ENCODE assay signal across 9 cellular contexts in the genomic region with DNA sequence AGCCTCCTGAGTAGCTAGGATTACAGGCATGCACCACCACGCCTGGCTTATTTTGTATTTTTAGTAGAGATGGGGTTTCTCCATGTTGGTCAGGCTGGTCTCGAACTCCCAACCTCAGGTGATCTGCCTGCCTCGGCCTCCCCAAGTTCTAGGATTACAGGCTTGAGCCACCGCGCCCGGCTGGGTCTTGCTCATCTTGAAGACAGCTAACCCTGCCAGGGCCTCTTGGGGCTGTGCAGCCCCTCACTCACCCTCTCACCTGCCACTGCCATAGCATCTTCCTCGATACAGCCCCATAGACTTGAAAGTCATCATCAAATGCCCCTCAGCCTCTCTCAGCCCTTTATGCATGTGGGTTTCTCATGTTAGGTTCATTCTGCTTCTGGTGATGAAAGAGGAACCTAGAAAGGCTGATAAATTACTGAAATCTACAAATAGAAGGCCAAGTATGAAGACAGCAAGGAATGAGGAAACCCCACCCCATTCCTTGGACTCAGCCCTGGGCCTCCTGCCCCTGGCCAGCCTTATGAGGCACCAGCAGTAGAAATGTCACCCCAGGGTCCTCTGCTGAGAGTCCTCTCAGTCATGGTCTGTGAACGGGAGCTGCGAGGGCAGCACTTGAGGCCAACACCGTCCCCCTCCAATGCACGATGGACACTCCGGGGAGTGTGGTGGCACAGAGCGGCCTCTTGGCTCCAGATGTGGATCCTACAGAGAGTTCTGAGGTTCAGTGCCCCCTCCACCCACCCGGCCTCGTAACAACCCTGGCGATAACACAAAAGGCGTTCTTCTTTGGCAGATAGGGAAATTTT. TPM values are rescaled to one million over a fixed set of nuclear protein-coding genes. Genes with fewer than 3 reads are reported as not detected.
A peak's percentile ranks its signal among the peaks of the same experiment; 100 is the strongest.
DNase-seq lines count a peak whose midpoint lies in the region; ATAC-seq and TF ChIP-seq lines count a peak whose summit lies in the region.
"Had no signal": no experiment of that assay in that cellular context is flagged by ENCODE, and none has a peak within 500 bp of the region (broad histone marks: within the 10 kb centered on the region; RNA-seq: fewer than 3 reads in every experiment).

No MANE protein-coding gene starts in this region.

- no peaks in the 10 kb centered on the region for H3K36me3 ChIP-seq in SK-N-SH (replicated peaks in 1 of 2; ENCODE audit: control insufficient read depth in 1 of 2, insufficient read depth in 2 of 2, low read length in 1 of 2)
- H3K36me3 ChIP-seq in prostate gland, result no peaks in the 10 kb centered on the region

- peaks cover 4% of the 10 kb centered on the region for H3F3A ChIP-seq in SK-N-SH (replicated peaks; ENCODE audit: insufficient read depth)

- H3K4me1 ChIP-seq in SK-N-SH (ENCODE audit: control insufficient read depth in 1 of 2, insufficient read depth in 2 of 2, low read depth in 1 of 2, low read length in 1 of 2) (peaks cover 19 to 22% of the 10 kb centered on the region in 2 experiments), prostate gland (replicated peaks) (peaks cover 10% of the 10 kb centered on the region)

- H3K4me3 ChIP-seq in SK-N-SH (ENCODE audit: low read depth in 2 of 2, low read length in 1 of 2), result peak overlapping the region; percentile 55 to 69
- H3K4me3 ChIP-seq in prostate gland, result peak overlapping the region in 1 of 2 donors; percentile 11

- ATAC-seq in GM18520 (IDR thresholded peaks at IDR 0.05; ENCODE audit: unreplicated experiment) (no peak), HG03439 (IDR thresholded peaks at IDR 0.05; ENCODE audit: unreplicated experiment) (no peak), HG02763 (IDR thresholded peaks at IDR 0.05; ENCODE audit: unreplicated experiment) (no peak)

- H3K27me3 Mint-ChIP-seq in CD14-positive monocyte (ENCODE audit: low read depth in 3 of 3), result peaks cover 0 to 4% (median 2%) of the 10 kb centered on the region in 3 donors

- intact Hi-C loops in CD14-positive monocyte (cut with micrococcal nuclease) (no loop called here), prostate gland (cut with DNase I) (no loop called here)

- CTCF ChIA-PET in SK-N-SH (lab: Yijun Ruan, JAX), result interaction anchor here (1.0 to 3.0 kb wide), 7 partner anchors 15 to 251 kb away, joined by 3 to 16 read pairs (median 9); no protein-coding TSS in a partner anchor

- no peak for TF ChIP-seq RAD21 in SK-N-SH (IDR thresholded peaks at IDR 0.05; ENCODE audit: low read length)

- H3K27ac ChIP-seq in SK-N-SH (ENCODE audit: low read depth in 2 of 2, low read length in 1 of 2) (peak overlapping the region; percentile 83 to 91), prostate gland (peak overlapping the region; percentile 57 to 73)

- POLR2A ChIA-PET in SK-N-SH (lab: Yijun Ruan, JAX), result interaction anchor here (1.1 to 2.1 kb wide), 5 partner anchors 9 to 398 kb away, joined by 3 to 4 read pairs (median 4); a partner anchor contains a TSS

- H3K9me2 ChIP-seq in SK-N-SH, result no peaks in the 10 kb centered on the region

- no peaks in the 10 kb centered on the region for H3K27me3 ChIP-seq in SK-N-SH (ENCODE audit: insufficient read depth)
- no peaks in the 10 kb centered on the region for H3K27me3 ChIP-seq in prostate gland (replicated peaks; ENCODE audit: insufficient read depth)

- DNase-seq in CD14-positive monocyte (ENCODE audit: low spot score) (peak; percentile 69), SK-N-SH (peak; percentile 64), fibroblast of gingiva (ENCODE audit: low read depth) (peak; percentile 67), prostate gland (ENCODE audit: low spot score) (no peak), NCI-H1436 (lab: John Stamatoyannopoulos, UW) (no peak)

- peaks cover 6 to 19% of the 10 kb centered on the region in 2 donors for H3K36me3 Mint-ChIP-seq in CD14-positive monocyte

- H3K4me3 Mint-ChIP-seq in CD14-positive monocyte, result peak overlapping the region; percentile 78 to 88

- no peak for TF ChIP-seq EP300 in SK-N-SH (IDR thresholded peaks at IDR 0.05; ENCODE audit: borderline replicate concordance in 1 of 2, low read depth in 1 of 2, low read length in 1 of 2)

- H3K27ac Mint-ChIP-seq in CD14-positive monocyte, result peak overlapping the region; percentile 96 to 99 (median 98)

- no peaks in the 10 kb centered on the region for H3K9me3 ChIP-seq in SK-N-SH
- no peaks in the 10 kb centered on the region for H3K9me3 ChIP-seq in prostate gland

- peak overlapping the region; percentile 83; the same call in 1 of the 2 replicates for H2AFZ ChIP-seq in SK-N-SH (ENCODE audit: low read depth)

- H3K4me1 Mint-ChIP-seq in CD14-positive monocyte, result peaks cover 58% of the 10 kb centered on the region

- peak overlapping the region; percentile 96 for H3K4me2 ChIP-seq in SK-N-SH

- peak overlapping the region; percentile 79 for H3K9ac ChIP-seq in SK-N-SH

- no peaks in the 10 kb centered on the region for H3K79me2 ChIP-seq in SK-N-SH (ENCODE audit: insufficient read depth)

- TF ChIP-seq POLR2A in prostate gland (IDR thresholded peaks at IDR 0.05), result no peak

- 90% methylated on average over 14 of the region's 17 CpGs for WGBS in SK-N-SH (ENCODE audit: low lambda C conversion rate)
- WGBS in prostate gland, result 78% methylated on average over 17 of the region's 17 CpGs

- no peaks in the 10 kb centered on the region for H4K20me1 ChIP-seq in SK-N-SH (ENCODE audit: insufficient read depth)

- H3K9me3 Mint-ChIP-seq in CD14-positive monocyte, result no peaks in the 10 kb centered on the region

- TF ChIP-seq CTCF in CD14-positive monocyte (IDR thresholded peaks at IDR 0.05) (no peak), SK-N-SH (IDR thresholded peaks at IDR 0.05) (no peak), prostate gland (IDR thresholded peaks at IDR 0.05) (no peak)

TF ChIP-seq in SK-N-SH, 30 proteins besides CTCF, POLR2A, EP300 and RAD21:
- TF ChIP-seq JUND (IDR thresholded peaks at IDR 0.05), result no peak
- TF ChIP-seq NFIC (IDR thresholded peaks at IDR 0.05; ENCODE audit: borderline replicate concordance), result no peak
- no peak for TF ChIP-seq FOXM1 (IDR thresholded peaks at IDR 0.05; ENCODE audit: low read depth)
- TF ChIP-seq, protein P1, sequence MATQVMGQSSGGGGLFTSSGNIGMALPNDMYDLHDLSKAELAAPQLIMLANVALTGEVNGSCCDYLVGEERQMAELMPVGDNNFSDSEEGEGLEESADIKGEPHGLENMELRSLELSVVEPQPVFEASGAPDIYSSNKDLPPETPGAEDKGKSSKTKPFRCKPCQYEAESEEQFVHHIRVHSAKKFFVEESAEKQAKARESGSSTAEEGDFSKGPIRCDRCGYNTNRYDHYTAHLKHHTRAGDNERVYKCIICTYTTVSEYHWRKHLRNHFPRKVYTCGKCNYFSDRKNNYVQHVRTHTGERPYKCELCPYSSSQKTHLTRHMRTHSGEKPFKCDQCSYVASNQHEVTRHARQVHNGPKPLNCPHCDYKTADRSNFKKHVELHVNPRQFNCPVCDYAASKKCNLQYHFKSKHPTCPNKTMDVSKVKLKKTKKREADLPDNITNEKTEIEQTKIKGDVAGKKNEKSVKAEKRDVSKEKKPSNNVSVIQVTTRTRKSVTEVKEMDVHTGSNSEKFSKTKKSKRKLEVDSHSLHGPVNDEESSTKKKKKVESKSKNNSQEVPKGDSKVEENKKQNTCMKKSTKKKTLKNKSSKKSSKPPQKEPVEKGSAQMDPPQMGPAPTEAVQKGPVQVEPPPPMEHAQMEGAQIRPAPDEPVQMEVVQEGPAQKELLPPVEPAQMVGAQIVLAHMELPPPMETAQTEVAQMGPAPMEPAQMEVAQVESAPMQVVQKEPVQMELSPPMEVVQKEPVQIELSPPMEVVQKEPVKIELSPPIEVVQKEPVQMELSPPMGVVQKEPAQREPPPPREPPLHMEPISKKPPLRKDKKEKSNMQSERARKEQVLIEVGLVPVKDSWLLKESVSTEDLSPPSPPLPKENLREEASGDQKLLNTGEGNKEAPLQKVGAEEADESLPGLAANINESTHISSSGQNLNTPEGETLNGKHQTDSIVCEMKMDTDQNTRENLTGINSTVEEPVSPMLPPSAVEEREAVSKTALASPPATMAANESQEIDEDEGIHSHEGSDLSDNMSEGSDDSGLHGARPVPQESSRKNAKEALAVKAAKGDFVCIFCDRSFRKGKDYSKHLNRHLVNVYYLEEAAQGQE (IDR thresholded peaks at IDR 0.05; ENCODE audit: low read depth, low read length), result no peak
- TF ChIP-seq POLR2AphosphoS5 (IDR thresholded peaks at IDR 0.05; ENCODE audit: low read depth, low read length), result no peak
- no peak for TF ChIP-seq YY1 (IDR thresholded peaks at IDR 0.05; ENCODE audit: low read depth)
- no peak for TF ChIP-seq SMC3 (IDR thresholded peaks at IDR 0.05; ENCODE audit: low read depth, low read length)

RNA-seq across cellular contexts. Expression of a gene that starts 24.8 kb away (rescaled TPM):
- not detected for polyA plus RNA-seq in CD14-positive monocyte
- polyA plus RNA-seq in SK-N-SH (2012; rRNA removed), result not detected in 2 replicates
- polyA plus RNA-seq in SK-N-SH (2012; cell fraction: cytosol; rRNA removed), result not detected in 2 replicates
- not detected in 2 replicates for polyA plus RNA-seq in SK-N-SH (2012; cell fraction: nucleus; rRNA removed)
- total RNA-seq in prostate gland, result 100 to 1,000 TPM in 1 of 2 donors, 1 to 10 TPM in 1; 6.8 to 203 TPM
- total RNA-seq: T-helper 1 cell treated with Interleukin-12 subunit alpha and Interleukin-12 subunit beta and Interleukin-4 antibody, amounts not matched to agents 30 ng/mL and 1 ng/mL, for 36 hours had no signal

Comparison
In these comparisons a context has a peak if more than half of its experiments do, and no peak if none do; other contexts are left out.
1. DNase-seq: peak in CD14-positive monocyte (single experiment), SK-N-SH (single experiment) and fibroblast of gingiva (single experiment); none in prostate gland (single experiment) and NCI-H1436 (single experiment).